In genomic region chr6:149627672-149628071, GRCh38 we compare ENCODE assay signal across 15 cellular contexts. TPM values are rescaled to one million over a fixed set of nuclear protein-coding genes. Genes with fewer than 3 reads are reported as not detected.
DNase-seq lines count a peak whose midpoint lies in the region; ATAC-seq and TF ChIP-seq lines count a peak whose summit lies in the region.
"Had no signal": no experiment of that assay in that cellular context is flagged by ENCODE, and none has a peak within 500 bp of the region (broad histone marks: within the 10 kb centered on the region; RNA-seq: fewer than 3 reads in every experiment).

No MANE protein-coding gene starts in this region.

- H3K14ac ChIP-seq in H9 (ENCODE audit: insufficient read depth, low read length): no peak overlapping the region

- H2AK5ac ChIP-seq in H9 (ENCODE audit: insufficient read length, low read length): no peak overlapping the region

- no peak overlapping the region for H2BK5ac ChIP-seq in H9 (ENCODE audit: insufficient read length, low read length)

- H2BK120ac ChIP-seq in H9 (ENCODE audit: low read depth, low read length, poor library complexity, severe bottlenecking): no peak overlapping the region

- no peak for TF ChIP-seq POLR2A in stomach (IDR thresholded peaks at IDR 0.05)

- no peak overlapping the region for H3K9ac ChIP-seq in H9 (ENCODE audit: extremely low read depth, insufficient read length, low read length)
- H3K9ac ChIP-seq: GM23248 had no signal

- intact Hi-C loops in stomach (cut with DNase I; ENCODE audit: low total_unique reads): no loop called here

- no peak for ATAC-seq in activated naive CD8-positive, alpha-beta T cell treated with anti-CD3 and anti-CD28 coated beads, Interleukin-2, amount 10 ng/mL, durations not matched to agents 7 days and 5 days (ENCODE audit: low read depth)
- no peak for ATAC-seq in central memory CD8-positive, alpha-beta T cell (replicated peaks; ENCODE audit: extremely low read depth, poor library complexity, severe bottlenecking)
- no peak for ATAC-seq in stimulated activated naive B cell treated with anti-CD40 and anti-IgM and Interleukin-4, amounts not matched to agents 10 μg/mL and 1 μg/mL and 100 μg/mL, for 72 hours (replicated peaks)
- no peak for ATAC-seq in GM18867 (IDR thresholded peaks at IDR 0.05; ENCODE audit: unreplicated experiment)
- ATAC-seq: HCT116 had no signal

- no peak overlapping the region for H3K4me3 Mint-ChIP-seq in activated naive CD8-positive, alpha-beta T cell treated with anti-CD3 and anti-CD28 coated beads, Interleukin-2, amount 10 ng/mL, durations not matched to agents 7 days and 5 days
- H3K4me3 Mint-ChIP-seq in activated naive CD8-positive, alpha-beta T cell treated with anti-CD3 and anti-CD28 coated beads for 36 hours: no peak overlapping the region
- no peak overlapping the region for H3K4me3 Mint-ChIP-seq in H9
- no peak overlapping the region for H3K4me3 Mint-ChIP-seq in central memory CD8-positive, alpha-beta T cell
- peak overlapping the region; percentile 8 to 33 for H3K4me3 Mint-ChIP-seq in stimulated activated naive B cell treated with anti-CD40 and anti-IgM and Interleukin-4, amounts not matched to agents 10 μg/mL and 1 μg/mL and 100 μg/mL, for 72 hours

- H3T11ph ChIP-seq in H9 (ENCODE audit: low read length): no peak overlapping the region

- TF ChIP-seq CTCF in H9 (conservative IDR thresholded peaks at IDR 0.05) (no peak), stomach (IDR thresholded peaks at IDR 0.05) (no peak)

- H3K27me3 ChIP-seq in H9 (ENCODE audit: insufficient read depth, low read length): no peaks in the 10 kb centered on the region
- H3K27me3 ChIP-seq in stomach: no peaks in the 10 kb centered on the region

- H3K4ac ChIP-seq in H9 (ENCODE audit: low read depth, low read length): no peak overlapping the region

- no peak overlapping the region for H2BK12ac ChIP-seq in H9 (ENCODE audit: insufficient read length, low read depth, low read length)

- peaks cover 10% of the 10 kb centered on the region for H3K4me1 Mint-ChIP-seq in activated naive CD8-positive, alpha-beta T cell treated with anti-CD3 and anti-CD28 coated beads, Interleukin-2, amount 10 ng/mL, durations not matched to agents 7 days and 5 days
- peaks cover 8% of the 10 kb centered on the region for H3K4me1 Mint-ChIP-seq in activated naive CD8-positive, alpha-beta T cell treated with anti-CD3 and anti-CD28 coated beads for 36 hours
- H3K4me1 Mint-ChIP-seq in H9: no peaks in the 10 kb centered on the region
- peaks cover 9% of the 10 kb centered on the region for H3K4me1 Mint-ChIP-seq in central memory CD8-positive, alpha-beta T cell
- H3K4me1 Mint-ChIP-seq in stimulated activated naive B cell treated with anti-CD40 and anti-IgM and Interleukin-4, amounts not matched to agents 10 μg/mL and 1 μg/mL and 100 μg/mL, for 72 hours: peaks cover 12 to 24% of the 10 kb centered on the region in 2 donors

- no peak overlapping the region for H2BK15ac ChIP-seq in H9 (ENCODE audit: low read depth, low read length)

- H3K4me1 ChIP-seq in H9 (ENCODE audit: insufficient read depth, low read length): no peaks in the 10 kb centered on the region
- H3K4me1 ChIP-seq in stomach: peaks cover 0 to 4% (median 0%) of the 10 kb centered on the region in 4 donors

- H3K56ac ChIP-seq in H9 (ENCODE audit: insufficient read length, low read depth, low read length): no peak overlapping the region

- H3K79me1 ChIP-seq in H9 (ENCODE audit: insufficient read depth, low read depth, low read length, poor library complexity, severe bottlenecking): no peaks in the 10 kb centered on the region

- H3K27ac ChIP-seq in H9 (ENCODE audit: insufficient read length, low read depth, low read length) (no peak overlapping the region), stomach (no peak overlapping the region)
- H3K27ac ChIP-seq: GM23248, HL-60 had no signal

- H3K23me2 ChIP-seq in H9 (ENCODE audit: insufficient read length, low read depth, low read length, poor library complexity, severe bottlenecking): no peaks in the 10 kb centered on the region

- no peaks in the 10 kb centered on the region for H3K9me3 Mint-ChIP-seq in activated naive CD8-positive, alpha-beta T cell treated with anti-CD3 and anti-CD28 coated beads, Interleukin-2, amount 10 ng/mL, durations not matched to agents 7 days and 5 days
- no peaks in the 10 kb centered on the region for H3K9me3 Mint-ChIP-seq in activated naive CD8-positive, alpha-beta T cell treated with anti-CD3 and anti-CD28 coated beads for 36 hours
- no peaks in the 10 kb centered on the region for H3K9me3 Mint-ChIP-seq in H9
- no peaks in the 10 kb centered on the region for H3K9me3 Mint-ChIP-seq in central memory CD8-positive, alpha-beta T cell
- peaks cover 2 to 5% of the 10 kb centered on the region in 2 donors for H3K9me3 Mint-ChIP-seq in stimulated activated naive B cell treated with anti-CD40 and anti-IgM and Interleukin-4, amounts not matched to agents 10 μg/mL and 1 μg/mL and 100 μg/mL, for 72 hours

- H3K18ac ChIP-seq in H9 (ENCODE audit: insufficient read length, low read depth, low read length): no peak overlapping the region

- H3K36me3 ChIP-seq in stomach: peaks cover 7 to 57% (median 51%) of the 10 kb centered on the region in 4 donors

- POLR2A ChIA-PET in activated naive CD8-positive, alpha-beta T cell treated with anti-CD3 and anti-CD28 coated beads, Interleukin-2, amount 10 ng/mL, durations not matched to agents 7 days and 5 days (lab: Charles Lee): interaction anchor here (1.0 kb wide), 1 partner anchor 16 kb away, joined by 3 read pairs; no protein-coding TSS in a partner anchor

- no peaks in the 10 kb centered on the region for H3K27me3 Mint-ChIP-seq in activated naive CD8-positive, alpha-beta T cell treated with anti-CD3 and anti-CD28 coated beads, Interleukin-2, amount 10 ng/mL, durations not matched to agents 7 days and 5 days
- no peaks in the 10 kb centered on the region for H3K27me3 Mint-ChIP-seq in activated naive CD8-positive, alpha-beta T cell treated with anti-CD3 and anti-CD28 coated beads for 36 hours
- no peaks in the 10 kb centered on the region for H3K27me3 Mint-ChIP-seq in H9 (ENCODE audit: low read depth)
- no peaks in the 10 kb centered on the region for H3K27me3 Mint-ChIP-seq in central memory CD8-positive, alpha-beta T cell
- H3K27me3 Mint-ChIP-seq in stimulated activated naive B cell treated with anti-CD40 and anti-IgM and Interleukin-4, amounts not matched to agents 10 μg/mL and 1 μg/mL and 100 μg/mL, for 72 hours: no peaks in the 10 kb centered on the region

- DNase-seq in activated naive CD8-positive, alpha-beta T cell treated with anti-CD3 and anti-CD28 coated beads, Interleukin-2, amount 10 ng/mL, durations not matched to agents 7 days and 5 days: no peak
- no peak for DNase-seq in activated naive CD8-positive, alpha-beta T cell treated with anti-CD3 and anti-CD28 coated beads for 36 hours
- no peak for DNase-seq in H9
- DNase-seq in central memory CD8-positive, alpha-beta T cell (ENCODE audit: low spot score in 2 of 2): no peak
- DNase-seq in stimulated activated naive B cell treated with anti-CD40 and anti-IgM and Interleukin-4, amounts not matched to agents 10 μg/mL and 1 μg/mL and 100 μg/mL, for 72 hours: no peak
- DNase-seq in stomach: no peak
- DNase-seq: DMS79, GM23248, NCI-H1105, NCI-H1694 treated with DMSO at 0.1 percent for 48 hours, NCI-H526 treated with DMSO at 0.1 percent for 48 hours, SHP77 had no signal

- no peak overlapping the region for H3K23ac ChIP-seq in H9 (ENCODE audit: insufficient read length, low read depth, low read length)

- peaks cover 30% of the 10 kb centered on the region for H3K36me3 Mint-ChIP-seq in activated naive CD8-positive, alpha-beta T cell treated with anti-CD3 and anti-CD28 coated beads, Interleukin-2, amount 10 ng/mL, durations not matched to agents 7 days and 5 days
- peaks cover 16% of the 10 kb centered on the region for H3K36me3 Mint-ChIP-seq in activated naive CD8-positive, alpha-beta T cell treated with anti-CD3 and anti-CD28 coated beads for 36 hours
- H3K36me3 Mint-ChIP-seq in H9 (ENCODE audit: insufficient read depth in 1 of 3, low read depth in 3 of 3): peaks cover 7 to 33% (median 19%) of the 10 kb centered on the region in 3 experiments; a peak in 5 of 7 replicates
- peaks cover 43% of the 10 kb centered on the region for H3K36me3 Mint-ChIP-seq in central memory CD8-positive, alpha-beta T cell (ENCODE audit: insufficient read depth)
- peaks cover 16 to 35% of the 10 kb centered on the region in 2 donors for H3K36me3 Mint-ChIP-seq in stimulated activated naive B cell treated with anti-CD40 and anti-IgM and Interleukin-4, amounts not matched to agents 10 μg/mL and 1 μg/mL and 100 μg/mL, for 72 hours

- H4K91ac ChIP-seq in H9 (ENCODE audit: insufficient read length, low read depth, low read length): no peak overlapping the region

- H2AFZ ChIP-seq in H9 (ENCODE audit: low read length): no peak overlapping the region
- H2AFZ ChIP-seq: GM23248 had no signal

- no peak overlapping the region for H2BK20ac ChIP-seq in H9 (ENCODE audit: low read depth, low read length, poor library complexity, severe bottlenecking)

- H3K9me3 ChIP-seq in H9 (ENCODE audit: control insufficient read depth, low read depth, low read length) (no peaks in the 10 kb centered on the region), stomach (no peaks in the 10 kb centered on the region)

- no peak overlapping the region for H4K8ac ChIP-seq in H9 (replicated peaks; ENCODE audit: insufficient read length, low read depth, low read length)

- peak overlapping the region; percentile 1 for H3K27ac Mint-ChIP-seq in activated naive CD8-positive, alpha-beta T cell treated with anti-CD3 and anti-CD28 coated beads, Interleukin-2, amount 10 ng/mL, durations not matched to agents 7 days and 5 days
- H3K27ac Mint-ChIP-seq in activated naive CD8-positive, alpha-beta T cell treated with anti-CD3 and anti-CD28 coated beads for 36 hours: no peak overlapping the region
- H3K27ac Mint-ChIP-seq in H9: peak overlapping the region; percentile 22 to 69 (median 30); a peak in 3 of 7 replicates
- peak overlapping the region; percentile 61 for H3K27ac Mint-ChIP-seq in central memory CD8-positive, alpha-beta T cell (ENCODE audit: low read depth)
- H3K27ac Mint-ChIP-seq in stimulated activated naive B cell treated with anti-CD40 and anti-IgM and Interleukin-4, amounts not matched to agents 10 μg/mL and 1 μg/mL and 100 μg/mL, for 72 hours: peak overlapping the region; percentile 10

- TF ChIP-seq EP300 in stomach (IDR thresholded peaks at IDR 0.05): no peak

- H4K5ac ChIP-seq in H9 (ENCODE audit: insufficient read length, low read depth, low read length): no peak overlapping the region

- no peak overlapping the region for H3K4me2 ChIP-seq in H9 (ENCODE audit: insufficient read depth, insufficient read length, low read length)

- no peaks in the 10 kb centered on the region for H4K20me1 ChIP-seq in H9 (ENCODE audit: control insufficient read depth, insufficient read depth, insufficient read length)

- no peaks in the 10 kb centered on the region for H3K79me2 ChIP-seq in H9 (ENCODE audit: insufficient read depth, low read length)

- H3K4me3 ChIP-seq in stomach: no peak overlapping the region
- H3K4me3 ChIP-seq: GM23248 had no signal

RNA-seq across cellular contexts. Expression of gene KATNA1, which starts 20.8 kb away (rescaled TPM):
- total RNA-seq in activated naive CD8-positive, alpha-beta T cell treated with anti-CD3 and anti-CD28 coated beads, Interleukin-2, amount 10 ng/mL, durations not matched to agents 7 days and 5 days: 10 to 100 TPM; 22.6 to 26.5 TPM
- total RNA-seq in activated naive CD8-positive, alpha-beta T cell treated with anti-CD3 and anti-CD28 coated beads for 36 hours: 10 to 100 TPM; 21.9 to 23.2 TPM
- total RNA-seq in H9 (2021) (18.3 and 19.8 TPM in 2 replicates), stomach (10 to 100 TPM in 4 of 5 donors, 1 to 10 TPM in 1; 8.1 to 29.8 (median 26.8) TPM)
- 10 to 100 TPM in 2 of 3 donors, 1 to 10 TPM in 1; 9.2 to 20.2 (median 10.4) TPM for polyA plus RNA-seq in stomach

Comparison
In these comparisons a context has a peak if more than half of its experiments do, and no peak if none do; other contexts are left out.
1. H3K4me3 Mint-ChIP-seq: peak in stimulated activated naive B cell treated with anti-CD40 and anti-IgM and Interleukin-4, amounts not matched to agents 10 μg/mL and 1 μg/mL and 100 μg/mL, for 72 hours (2 of 2); none in activated naive CD8-positive, alpha-beta T cell treated with anti-CD3 and anti-CD28 coated beads, Interleukin-2, amount 10 ng/mL, durations not matched to agents 7 days and 5 days (single experiment), activated naive CD8-positive, alpha-beta T cell treated with anti-CD3 and anti-CD28 coated beads for 36 hours (single experiment), H9 (0 of 2) and central memory CD8-positive, alpha-beta T cell (single experiment).